ENCODE assay signal across 8 cellular contexts in genomic region chr19:12295191-12295590, GRCh38. TPM values are rescaled to one million over a fixed set of nuclear protein-coding genes. Genes with fewer than 3 reads are reported as not detected.
DNase-seq lines count a peak whose midpoint lies in the region; ATAC-seq and TF ChIP-seq lines count a peak whose summit lies in the region.

No MANE protein-coding gene starts in this region.

- DNase-seq in SK-N-MC (ENCODE audit: low read depth, low spot score) (no peak), left ventricle myocardium inferior (no peak), spleen (no peak), NOMO-1 treated with DMSO at 0.1 percent for 48 hours (lab: John Stamatoyannopoulos, UW; ENCODE audit: unreplicated experiment) (no peak), kidney tubule cell (ENCODE audit: low spot score) (no peak), dedifferentiated amniotic fluid mesenchymal stem cell (ENCODE audit: extremely low spot score) (no peak), cerebellum (ENCODE audit: low spot score) (no peak)

- H3K4me1 ChIP-seq in left ventricle myocardium inferior (peaks cover 48% of the 10 kb centered on the region), spleen (peaks cover 11 to 46% (median 19%) of the 10 kb centered on the region in 6 donors)

- no peak overlapping the region for H3K27ac ChIP-seq in SK-N-MC
- peak overlapping the region; percentile 99 for H3K27ac ChIP-seq in left ventricle myocardium inferior (replicated peaks)
- peak overlapping the region; percentile 83 to 98 (median 96) for H3K27ac ChIP-seq in spleen

- H3K27me3 ChIP-seq in left ventricle myocardium inferior (ENCODE audit: low read depth) (no peaks in the 10 kb centered on the region), spleen (replicated peaks in 1 of 7) (no peaks in the 10 kb centered on the region)

- H3K36me3 ChIP-seq in SK-N-MC (ENCODE audit: insufficient read depth, low read length) (no peaks in the 10 kb centered on the region), left ventricle myocardium inferior (no peaks in the 10 kb centered on the region), spleen (no peaks in the 10 kb centered on the region)

- no peak overlapping the region for H3K9ac ChIP-seq in SK-N-MC (ENCODE audit: insufficient read length)

- TF ChIP-seq CTCF in left ventricle myocardium inferior (IDR thresholded peaks at IDR 0.05; ENCODE audit: borderline replicate concordance) = no peak
- no peak for TF ChIP-seq CTCF in spleen (IDR thresholded peaks at IDR 0.05 in 8 of 11, conservative IDR thresholded peaks at IDR 0.05 in 3 of 11)

- H3K4me3 ChIP-seq in SK-N-MC = peak overlapping the region; percentile 67; the same call in 1 of the 2 replicates
- peak overlapping the region; percentile 87 for H3K4me3 ChIP-seq in left ventricle myocardium inferior
- peak overlapping the region; percentile 85 to 94 (median 90) for H3K4me3 ChIP-seq in spleen

- intact Hi-C loops in left ventricle myocardium inferior (cut with micrococcal nuclease) (no loop called here), spleen (cut with DNase I; ENCODE audit: low total_unique reads) (no loop called here)

- TF ChIP-seq POLR2A in spleen (IDR thresholded peaks at IDR 0.05) = no peak

- peak; percentile 2 for ATAC-seq in GM21423 (IDR thresholded peaks at IDR 0.05; ENCODE audit: unreplicated experiment)

- no peaks in the 10 kb centered on the region for H3K9me3 ChIP-seq in SK-N-MC (ENCODE audit: low read depth, low read length)
- H3K9me3 ChIP-seq in left ventricle myocardium inferior (replicated peaks) = no peaks in the 10 kb centered on the region
- H3K9me3 ChIP-seq in spleen = no peaks in the 10 kb centered on the region

- WGBS in spleen, 5 donors = 55 to 62% (median 57%) methylated on average over 10 to 11 of the region's 11 CpGs

RNA-seq across cellular contexts. Expression of gene ZNF44, which starts 0.5 kb away (rescaled TPM):
- total RNA-seq in left ventricle myocardium inferior = 7.8 TPM
- 10 to 100 TPM; 12.7 to 21.3 (median 16.0) TPM for total RNA-seq in spleen
- 10 to 100 TPM in 1 of 3 donors, 1 to 10 TPM in 2; 6.7 to 10.8 (median 7.1) TPM for polyA plus RNA-seq in spleen
- total RNA-seq in cerebellum = 18.4 TPM

RNA-seq across cellular contexts. Expression of gene ZNF563, which starts 38.2 kb away (rescaled TPM):
- 4.5 TPM for total RNA-seq in left ventricle myocardium inferior
- total RNA-seq in spleen = 1 to 10 TPM; 3.5 to 9.6 (median 5.9) TPM
- polyA plus RNA-seq in spleen = 1 to 10 TPM; 1.6 to 3.2 (median 2.3) TPM
- total RNA-seq in cerebellum = 2.0 TPM
